ENCODE assay signal across 8 cellular contexts in genomic region chr7:138460649-138461607, GRCh38. TPM values are rescaled to one million over a fixed set of nuclear protein-coding genes. Genes with fewer than 3 reads are reported as not detected.
DNase-seq lines count a peak whose midpoint lies in the region; ATAC-seq and TF ChIP-seq lines count a peak whose summit lies in the region.

No MANE protein-coding gene starts in this region.

- peak overlapping the region; percentile 99 for H3K4me3 Mint-ChIP-seq in nephron progenitor cell
- H3K4me3 Mint-ChIP-seq in stimulated activated naive CD8-positive, alpha-beta T cell treated with anti-CD3 and anti-CD28 coated beads, Interleukin-15, amount 100 ng/mL, for 72 hours = peak overlapping the region; percentile 86 to 94

- H3K27me3 Mint-ChIP-seq in nephron progenitor cell (ENCODE audit: low read depth, poor library complexity) = peaks cover 10% of the 10 kb centered on the region
- H3K27me3 Mint-ChIP-seq in stimulated activated naive CD8-positive, alpha-beta T cell treated with anti-CD3 and anti-CD28 coated beads, Interleukin-15, amount 100 ng/mL, for 72 hours = no peaks in the 10 kb centered on the region

- peak overlapping the region; percentile 99 for H3K27ac Mint-ChIP-seq in nephron progenitor cell
- peak overlapping the region; percentile 80 to 93 for H3K27ac Mint-ChIP-seq in stimulated activated naive CD8-positive, alpha-beta T cell treated with anti-CD3 and anti-CD28 coated beads, Interleukin-15, amount 100 ng/mL, for 72 hours

- peaks cover 44% of the 10 kb centered on the region for H3K36me3 Mint-ChIP-seq in nephron progenitor cell (ENCODE audit: low read depth)

- in situ Hi-C loops in Caki2 (cut with HindIII; ENCODE audit: low pct_unique_long_range_greater_than_20kb, low sequenced_read_pairs) = no loop called here

- TF ChIP-seq CTCF in fibroblast of mammary gland (conservative IDR thresholded peaks at IDR 0.05; ENCODE audit: control insufficient read depth, insufficient read depth, low read depth, low read length) = no peak
- TF ChIP-seq CTCF in nephron progenitor cell (IDR thresholded peaks at IDR 0.05) = no peak

- peak; percentile 37 for ATAC-seq in GM19467 (IDR thresholded peaks at IDR 0.05; ENCODE audit: unreplicated experiment)
- ATAC-seq in HG03575 (IDR thresholded peaks at IDR 0.05; ENCODE audit: extremely low read depth, insufficient number of reproducible peaks, low FRiP score, unreplicated experiment) = peak; percentile 1
- ATAC-seq in stimulated activated naive CD8-positive, alpha-beta T cell treated with anti-CD3 and anti-CD28 coated beads, Interleukin-15, amount 100 ng/mL, for 72 hours = peak; percentile 47

- peak; percentile 58 for DNase-seq in Caki2 (ENCODE audit: low read depth)
- DNase-seq in OCI-M1 (lab: John Stamatoyannopoulos, UW) = peak; percentile 69
- peak; percentile 13 to 54 for DNase-seq in activated T-helper 1 cell treated with anti-CD3 and anti-CD28 coated beads, Interleukin-2, amount 50 U/mL, for 16 hours (ENCODE audit: low read depth in 1 of 2, low spot score in 1 of 2)
- peak; percentile 30 for DNase-seq in fibroblast of mammary gland (ENCODE audit: low read depth)
- DNase-seq in nephron progenitor cell = peak; percentile 83
- peak; percentile 67 to 72 for DNase-seq in stimulated activated naive CD8-positive, alpha-beta T cell treated with anti-CD3 and anti-CD28 coated beads, Interleukin-15, amount 100 ng/mL, for 72 hours

- peak overlapping the region; percentile 66 for H3K4me3 ChIP-seq in fibroblast of mammary gland (ENCODE audit: control insufficient read depth, low read depth, low read length)

- peaks cover 40% of the 10 kb centered on the region for H3K9me3 Mint-ChIP-seq in nephron progenitor cell
- no peaks in the 10 kb centered on the region for H3K9me3 Mint-ChIP-seq in stimulated activated naive CD8-positive, alpha-beta T cell treated with anti-CD3 and anti-CD28 coated beads, Interleukin-15, amount 100 ng/mL, for 72 hours

- H3K4me1 Mint-ChIP-seq in nephron progenitor cell = peaks cover 44% of the 10 kb centered on the region
- peaks cover 36% of the 10 kb centered on the region for H3K4me1 Mint-ChIP-seq in stimulated activated naive CD8-positive, alpha-beta T cell treated with anti-CD3 and anti-CD28 coated beads, Interleukin-15, amount 100 ng/mL, for 72 hours

RNA-seq across cellular contexts. Expression of gene TRIM24, which starts 0.9 kb away (rescaled TPM):
- 7.6 and 10.4 TPM in 2 replicates for total RNA-seq in Caki2 (2014; rRNA removed; shearing (Covaris generic); ENCODE audit: low replicate concordance)

Comparison
In these comparisons a context has a peak if more than half of its experiments do, and no peak if none do; other contexts are left out.
1. Peak in every context shown above with its lines: DNase-seq, ATAC-seq and H3K4me3 ChIP-seq.
2. DNase-seq: peak in every context shown above with its lines; median percentile 83 in nephron progenitor cell; 70 in stimulated activated naive CD8-positive, alpha-beta T cell treated with anti-CD3 and anti-CD28 coated beads, Interleukin-15, amount 100 ng/mL, for 72 hours; 69 in OCI-M1; 58 in Caki2; 34 in activated T-helper 1 cell treated with anti-CD3 and anti-CD28 coated beads, Interleukin-2, amount 50 U/mL, for 16 hours; 30 in fibroblast of mammary gland.